In the genomic region with DNA sequence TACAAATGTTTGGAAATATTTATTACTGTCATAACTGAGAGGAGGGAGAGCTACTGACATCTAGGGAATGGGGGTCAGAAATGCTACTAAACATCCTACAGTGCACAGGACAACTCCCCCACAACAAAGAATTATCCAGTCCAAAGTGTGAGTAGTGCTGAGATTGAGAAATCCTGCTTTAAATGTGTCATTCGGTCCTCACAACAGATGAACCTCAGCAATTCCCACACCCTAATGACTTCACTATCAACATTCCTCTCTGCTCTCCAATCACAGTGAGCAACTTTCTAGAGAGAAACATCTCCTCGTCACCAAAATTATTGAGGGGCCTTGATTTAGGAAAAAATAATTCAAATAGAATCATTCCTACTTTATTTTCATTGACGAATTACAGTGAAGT, we compare ENCODE assay signal across 1 cellular context.
TF ChIP-seq lines count a peak whose summit lies in the region.

No MANE protein-coding gene starts in this region.

TF ChIP-seq in HEK293, 187 proteins besides CTCF, POLR2A, EP300 and RAD21:
- TF ChIP-seq, protein P1, sequence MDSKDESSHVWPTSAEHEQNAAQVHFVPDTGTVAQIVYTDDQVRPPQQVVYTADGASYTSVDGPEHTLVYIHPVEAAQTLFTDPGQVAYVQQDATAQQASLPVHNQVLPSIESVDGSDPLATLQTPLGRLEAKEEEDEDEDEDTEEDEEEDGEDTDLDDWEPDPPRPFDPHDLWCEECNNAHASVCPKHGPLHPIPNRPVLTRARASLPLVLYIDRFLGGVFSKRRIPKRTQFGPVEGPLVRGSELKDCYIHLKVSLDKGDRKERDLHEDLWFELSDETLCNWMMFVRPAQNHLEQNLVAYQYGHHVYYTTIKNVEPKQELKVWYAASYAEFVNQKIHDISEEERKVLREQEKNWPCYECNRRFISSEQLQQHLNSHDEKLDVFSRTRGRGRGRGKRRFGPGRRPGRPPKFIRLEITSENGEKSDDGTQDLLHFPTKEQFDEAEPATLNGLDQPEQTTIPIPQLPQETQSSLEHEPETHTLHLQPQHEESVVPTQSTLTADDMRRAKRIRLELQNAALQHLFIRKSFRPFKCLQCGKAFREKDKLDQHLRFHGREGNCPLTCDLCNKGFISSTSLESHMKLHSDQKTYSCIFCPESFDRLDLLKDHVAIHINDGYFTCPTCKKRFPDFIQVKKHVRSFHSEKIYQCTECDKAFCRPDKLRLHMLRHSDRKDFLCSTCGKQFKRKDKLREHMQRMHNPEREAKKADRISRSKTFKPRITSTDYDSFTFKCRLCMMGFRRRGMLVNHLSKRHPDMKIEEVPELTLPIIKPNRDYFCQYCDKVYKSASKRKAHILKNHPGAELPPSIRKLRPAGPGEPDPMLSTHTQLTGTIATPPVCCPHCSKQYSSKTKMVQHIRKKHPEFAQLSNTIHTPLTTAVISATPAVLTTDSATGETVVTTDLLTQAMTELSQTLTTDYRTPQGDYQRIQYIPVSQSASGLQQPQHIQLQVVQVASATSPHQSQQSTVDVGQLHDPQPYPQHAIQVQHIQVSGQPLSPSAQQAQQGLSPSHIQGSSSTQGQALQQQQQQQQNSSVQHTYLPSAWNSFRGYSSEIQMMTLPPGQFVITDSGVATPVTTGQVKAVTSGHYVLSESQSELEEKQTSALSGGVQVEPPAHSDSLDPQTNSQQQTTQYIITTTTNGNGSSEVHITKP (tag by site-specific recombination; IDR thresholded peaks at IDR 0.05) = 0 out of 2 replicates have a peak, but pooled peaks have one; percentile 16
- TF ChIP-seq KLF9 (tag by site-specific recombination; IDR thresholded peaks at IDR 0.05; ENCODE audit: low read depth) (no peak), HOXD13 (CRISPR knock-in tag; IDR thresholded peaks at IDR 0.05; ENCODE audit: borderline replicate concordance) (no peak), ZNF629 (tag by site-specific recombination; IDR thresholded peaks at IDR 0.05) (no peak)
- TF ChIP-seq, protein P2, sequence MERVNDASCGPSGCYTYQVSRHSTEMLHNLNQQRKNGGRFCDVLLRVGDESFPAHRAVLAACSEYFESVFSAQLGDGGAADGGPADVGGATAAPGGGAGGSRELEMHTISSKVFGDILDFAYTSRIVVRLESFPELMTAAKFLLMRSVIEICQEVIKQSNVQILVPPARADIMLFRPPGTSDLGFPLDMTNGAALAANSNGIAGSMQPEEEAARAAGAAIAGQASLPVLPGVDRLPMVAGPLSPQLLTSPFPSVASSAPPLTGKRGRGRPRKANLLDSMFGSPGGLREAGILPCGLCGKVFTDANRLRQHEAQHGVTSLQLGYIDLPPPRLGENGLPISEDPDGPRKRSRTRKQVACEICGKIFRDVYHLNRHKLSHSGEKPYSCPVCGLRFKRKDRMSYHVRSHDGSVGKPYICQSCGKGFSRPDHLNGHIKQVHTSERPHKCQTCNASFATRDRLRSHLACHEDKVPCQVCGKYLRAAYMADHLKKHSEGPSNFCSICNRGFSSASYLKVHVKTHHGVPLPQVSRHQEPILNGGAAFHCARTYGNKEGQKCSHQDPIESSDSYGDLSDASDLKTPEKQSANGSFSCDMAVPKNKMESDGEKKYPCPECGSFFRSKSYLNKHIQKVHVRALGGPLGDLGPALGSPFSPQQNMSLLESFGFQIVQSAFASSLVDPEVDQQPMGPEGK (tag by site-specific recombination; IDR thresholded peaks at IDR 0.05) = no peak
- TF ChIP-seq, protein P3, sequence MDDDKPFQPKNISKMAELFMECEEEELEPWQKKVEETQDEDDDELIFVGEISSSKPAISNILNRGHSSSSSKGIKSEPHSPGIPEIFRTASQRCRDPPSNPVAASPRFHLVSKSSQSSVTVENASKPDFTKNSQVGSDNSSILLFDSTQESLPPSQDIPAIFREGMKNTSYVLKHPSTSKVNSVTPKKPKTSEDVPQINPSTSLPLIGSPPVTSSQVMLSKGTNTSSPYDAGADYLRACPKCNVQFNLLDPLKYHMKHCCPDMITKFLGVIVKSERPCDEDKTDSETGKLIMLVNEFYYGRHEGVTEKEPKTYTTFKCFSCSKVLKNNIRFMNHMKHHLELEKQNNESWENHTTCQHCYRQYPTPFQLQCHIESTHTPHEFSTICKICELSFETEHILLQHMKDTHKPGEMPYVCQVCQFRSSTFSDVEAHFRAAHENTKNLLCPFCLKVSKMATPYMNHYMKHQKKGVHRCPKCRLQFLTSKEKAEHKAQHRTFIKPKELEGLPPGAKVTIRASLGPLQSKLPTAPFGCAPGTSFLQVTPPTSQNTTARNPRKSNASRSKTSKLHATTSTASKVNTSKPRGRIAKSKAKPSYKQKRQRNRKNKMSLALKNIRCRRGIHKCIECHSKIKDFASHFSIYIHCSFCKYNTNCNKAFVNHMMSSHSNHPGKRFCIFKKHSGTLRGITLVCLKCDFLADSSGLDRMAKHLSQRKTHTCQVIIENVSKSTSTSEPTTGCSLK (tag by site-specific recombination; IDR thresholded peaks at IDR 0.05) = no peak
